In the genomic region with DNA sequence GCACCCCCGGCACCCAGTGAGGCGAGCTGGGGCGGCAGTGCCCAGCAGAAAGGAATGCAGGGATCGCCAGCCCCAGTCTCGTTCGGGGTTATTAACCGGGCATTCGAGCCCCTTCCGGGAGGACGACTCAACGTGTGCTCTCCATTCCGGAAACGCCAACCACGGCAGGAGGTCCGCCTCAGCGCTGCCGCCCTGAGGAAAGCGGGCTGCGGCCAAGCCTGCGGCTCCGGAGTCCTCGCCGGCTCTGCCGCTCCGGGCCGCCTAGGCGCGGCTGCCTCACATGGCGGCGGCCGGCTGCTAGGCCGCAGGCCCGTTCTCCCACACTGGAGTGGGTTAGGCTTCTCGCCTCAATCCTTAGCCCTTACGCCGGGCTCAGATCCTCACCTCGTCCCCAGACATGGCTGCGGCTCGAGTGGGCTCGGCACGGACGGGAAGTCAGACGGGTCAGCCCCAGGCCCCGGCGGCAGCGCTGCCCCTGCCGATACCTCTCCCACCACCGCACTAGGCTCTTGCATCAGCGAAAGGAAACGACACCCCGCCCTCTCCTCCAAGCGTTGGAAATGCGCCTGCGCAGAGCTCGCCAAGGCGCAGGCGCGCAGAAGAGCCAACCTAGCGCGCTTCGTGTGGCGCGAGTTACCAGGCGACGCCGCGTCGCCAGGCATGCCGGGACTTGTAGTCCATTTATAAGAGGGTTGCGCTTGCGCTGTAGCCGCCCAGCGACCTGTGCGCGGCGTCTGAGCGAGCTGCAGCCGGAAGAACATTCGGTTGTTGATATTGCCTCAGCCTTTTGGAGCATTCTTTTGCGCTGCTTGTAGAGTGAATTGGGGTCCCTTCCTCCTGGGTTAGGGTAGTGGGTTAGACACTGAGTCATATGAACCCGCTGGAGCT, we compare ENCODE assay signal across 1 cellular context.
TF ChIP-seq lines count a peak whose summit lies in the region.

Gene EIF2S2, minus strand, starts transcription at position 532 of the 888 bp plus-strand sequence. Its CDS starts 133 bp downstream, at position 399.

TF ChIP-seq in HepG2, 621 proteins besides CTCF, POLR2A, EP300 and RAD21 (continued from another document and continues in another):
- TF ChIP-seq, protein P1, sequence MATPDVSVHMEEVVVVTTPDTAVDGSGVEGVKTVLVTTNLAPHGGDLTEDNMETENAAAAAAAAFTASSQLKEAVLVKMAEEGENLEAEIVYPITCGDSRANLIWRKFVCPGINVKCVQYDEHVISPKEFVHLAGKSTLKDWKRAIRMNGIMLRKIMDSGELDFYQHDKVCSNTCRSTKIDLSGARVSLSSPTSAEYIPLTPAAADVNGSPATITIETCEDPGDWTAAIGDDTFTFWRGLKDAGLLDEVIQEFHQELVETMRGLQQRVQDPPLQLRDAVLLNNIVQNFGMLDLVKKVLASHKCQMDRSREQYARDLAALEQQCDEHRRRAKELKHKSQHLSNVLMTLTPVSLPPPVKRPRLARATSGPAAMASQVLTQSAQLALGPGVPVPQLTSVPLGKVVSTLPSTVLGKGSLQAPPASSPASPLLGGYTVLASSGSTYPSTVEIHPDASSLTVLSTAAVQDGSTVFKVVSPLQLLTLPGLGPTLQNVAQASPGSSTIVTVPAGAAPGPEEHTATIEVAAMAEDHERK (CRISPR knock-in tag; IDR thresholded peaks at IDR 0.05; ENCODE audit: low read depth) = peak; percentile 93
- TF ChIP-seq SUZ12 (IDR thresholded peaks at IDR 0.05; ENCODE audit: low read depth, low read length) (peak; percentile 96), ZNF7 (CRISPR knock-in tag; IDR thresholded peaks at IDR 0.05) (peak; percentile 63), ZFP62 (CRISPR knock-in tag; IDR thresholded peaks at IDR 0.05) (0 out of 2 replicates have a peak, but pooled peaks have one; percentile 89), ZNF317 (CRISPR knock-in tag; IDR thresholded peaks at IDR 0.05) (peak; percentile 84), FOXJ3 (CRISPR knock-in tag; IDR thresholded peaks at IDR 0.05; ENCODE audit: borderline replicate concordance) (peak; percentile 98), ZNF17 (CRISPR knock-in tag; IDR thresholded peaks at IDR 0.05) (no peak; the same call in 1 of the 2 replicates), ZNF589 (CRISPR knock-in tag; conservative IDR thresholded peaks at IDR 0.05) (peak; percentile 92), ZFY (CRISPR knock-in tag; IDR thresholded peaks at IDR 0.05) (peak; percentile 100), ZNF329 (CRISPR knock-in tag; IDR thresholded peaks at IDR 0.05; ENCODE audit: low read depth) (peak; percentile 90; the same call in 1 of the 2 replicates), ZNF414 (CRISPR knock-in tag; IDR thresholded peaks at IDR 0.05) (peak; percentile 99), GPN1 (CRISPR knock-in tag; IDR thresholded peaks at IDR 0.05; ENCODE audit: borderline replicate concordance) (peak; percentile 74), FOXK1 (CRISPR knock-in tag; IDR thresholded peaks at IDR 0.05; ENCODE audit: borderline replicate concordance, low read depth) (peak; percentile 98), NFAT5 (CRISPR knock-in tag; IDR thresholded peaks at IDR 0.05) (peak; percentile 86), KDM6A (CRISPR knock-in tag; IDR thresholded peaks at IDR 0.05; ENCODE audit: low read depth) (0 out of 2 replicates have a peak, but pooled peaks have one; percentile 15), ZNF326 (CRISPR knock-in tag; IDR thresholded peaks at IDR 0.05; ENCODE audit: borderline replicate concordance) (no peak), ZNF780A (CRISPR knock-in tag; IDR thresholded peaks at IDR 0.05) (no peak; the same call in 1 of the 2 replicates), MEF2D (CRISPR knock-in tag; IDR thresholded peaks at IDR 0.05) (peak; percentile 79; the same call in 1 of the 2 replicates), ZBTB20 (CRISPR knock-in tag; IDR thresholded peaks at IDR 0.05; ENCODE audit: borderline replicate concordance, low read depth) (peak; percentile 69; the same call in 1 of the 2 replicates), GRHL1 (CRISPR knock-in tag; conservative IDR thresholded peaks at IDR 0.05) (no peak), PAXIP1 (CRISPR knock-in tag; conservative IDR thresholded peaks at IDR 0.05) (peak; percentile 62), ZNF567 (CRISPR knock-in tag; IDR thresholded peaks at IDR 0.05; ENCODE audit: borderline replicate concordance) (peak; percentile 99), ZIK1 (CRISPR knock-in tag; IDR thresholded peaks at IDR 0.05; ENCODE audit: borderline replicate concordance, low read depth) (peak; percentile 99), KDM5B (CRISPR knock-in tag; IDR thresholded peaks at IDR 0.05; ENCODE audit: borderline replicate concordance) (peak; percentile 97), ZSCAN21 (CRISPR knock-in tag; IDR thresholded peaks at IDR 0.05; ENCODE audit: borderline replicate concordance) (peak; percentile 97), ZBTB7A (CRISPR knock-in tag; IDR thresholded peaks at IDR 0.05) (peak; percentile 46), KLF6 (CRISPR knock-in tag; IDR thresholded peaks at IDR 0.05) (peak; percentile 97), ZNF367 (CRISPR knock-in tag; IDR thresholded peaks at IDR 0.05; ENCODE audit: borderline replicate concordance) (peak; percentile 89; the same call in 1 of the 2 replicates)
- TF ChIP-seq, protein P2, sequence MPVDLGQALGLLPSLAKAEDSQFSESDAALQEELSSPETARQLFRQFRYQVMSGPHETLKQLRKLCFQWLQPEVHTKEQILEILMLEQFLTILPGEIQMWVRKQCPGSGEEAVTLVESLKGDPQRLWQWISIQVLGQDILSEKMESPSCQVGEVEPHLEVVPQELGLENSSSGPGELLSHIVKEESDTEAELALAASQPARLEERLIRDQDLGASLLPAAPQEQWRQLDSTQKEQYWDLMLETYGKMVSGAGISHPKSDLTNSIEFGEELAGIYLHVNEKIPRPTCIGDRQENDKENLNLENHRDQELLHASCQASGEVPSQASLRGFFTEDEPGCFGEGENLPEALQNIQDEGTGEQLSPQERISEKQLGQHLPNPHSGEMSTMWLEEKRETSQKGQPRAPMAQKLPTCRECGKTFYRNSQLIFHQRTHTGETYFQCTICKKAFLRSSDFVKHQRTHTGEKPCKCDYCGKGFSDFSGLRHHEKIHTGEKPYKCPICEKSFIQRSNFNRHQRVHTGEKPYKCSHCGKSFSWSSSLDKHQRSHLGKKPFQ (CRISPR knock-in tag; IDR thresholded peaks at IDR 0.05; ENCODE audit: insufficient replicate concordance) = peak; percentile 88
- TF ChIP-seq, protein P3, sequence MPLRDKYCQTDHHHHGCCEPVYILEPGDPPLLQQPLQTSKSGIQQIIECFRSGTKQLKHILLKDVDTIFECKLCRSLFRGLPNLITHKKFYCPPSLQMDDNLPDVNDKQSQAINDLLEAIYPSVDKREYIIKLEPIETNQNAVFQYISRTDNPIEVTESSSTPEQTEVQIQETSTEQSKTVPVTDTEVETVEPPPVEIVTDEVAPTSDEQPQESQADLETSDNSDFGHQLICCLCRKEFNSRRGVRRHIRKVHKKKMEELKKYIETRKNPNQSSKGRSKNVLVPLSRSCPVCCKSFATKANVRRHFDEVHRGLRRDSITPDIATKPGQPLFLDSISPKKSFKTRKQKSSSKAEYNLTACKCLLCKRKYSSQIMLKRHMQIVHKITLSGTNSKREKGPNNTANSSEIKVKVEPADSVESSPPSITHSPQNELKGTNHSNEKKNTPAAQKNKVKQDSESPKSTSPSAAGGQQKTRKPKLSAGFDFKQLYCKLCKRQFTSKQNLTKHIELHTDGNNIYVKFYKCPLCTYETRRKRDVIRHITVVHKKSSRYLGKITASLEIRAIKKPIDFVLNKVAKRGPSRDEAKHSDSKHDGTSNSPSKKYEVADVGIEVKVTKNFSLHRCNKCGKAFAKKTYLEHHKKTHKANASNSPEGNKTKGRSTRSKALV (CRISPR knock-in tag; IDR thresholded peaks at IDR 0.05) = peak; percentile 96
- TF ChIP-seq, protein P4, sequence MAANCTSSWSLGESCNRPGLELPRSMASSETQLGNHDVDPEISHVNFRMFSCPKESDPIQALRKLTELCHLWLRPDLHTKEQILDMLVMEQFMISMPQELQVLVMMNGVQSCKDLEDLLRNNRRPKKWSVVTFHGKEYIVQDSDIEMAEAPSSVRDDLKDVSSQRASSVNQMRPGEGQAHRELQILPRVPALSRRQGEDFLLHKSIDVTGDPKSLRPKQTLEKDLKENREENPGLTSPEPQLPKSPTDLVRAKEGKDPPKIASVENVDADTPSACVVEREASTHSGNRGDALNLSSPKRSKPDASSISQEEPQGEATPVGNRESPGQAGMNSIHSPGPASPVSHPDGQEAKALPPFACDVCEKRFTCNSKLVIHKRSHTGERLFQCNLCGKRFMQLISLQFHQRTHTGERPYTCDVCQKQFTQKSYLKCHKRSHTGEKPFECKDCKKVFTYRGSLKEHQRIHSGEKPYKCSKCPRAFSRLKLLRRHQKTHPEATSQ (CRISPR knock-in tag; IDR thresholded peaks at IDR 0.05; ENCODE audit: borderline replicate concordance) = peak; percentile 90
- TF ChIP-seq, protein P5, sequence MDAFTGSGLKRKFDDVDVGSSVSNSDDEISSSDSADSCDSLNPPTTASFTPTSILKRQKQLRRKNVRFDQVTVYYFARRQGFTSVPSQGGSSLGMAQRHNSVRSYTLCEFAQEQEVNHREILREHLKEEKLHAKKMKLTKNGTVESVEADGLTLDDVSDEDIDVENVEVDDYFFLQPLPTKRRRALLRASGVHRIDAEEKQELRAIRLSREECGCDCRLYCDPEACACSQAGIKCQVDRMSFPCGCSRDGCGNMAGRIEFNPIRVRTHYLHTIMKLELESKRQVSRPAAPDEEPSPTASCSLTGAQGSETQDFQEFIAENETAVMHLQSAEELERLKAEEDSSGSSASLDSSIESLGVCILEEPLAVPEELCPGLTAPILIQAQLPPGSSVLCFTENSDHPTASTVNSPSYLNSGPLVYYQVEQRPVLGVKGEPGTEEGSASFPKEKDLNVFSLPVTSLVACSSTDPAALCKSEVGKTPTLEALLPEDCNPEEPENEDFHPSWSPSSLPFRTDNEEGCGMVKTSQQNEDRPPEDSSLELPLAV (CRISPR knock-in tag; conservative IDR thresholded peaks at IDR 0.05; ENCODE audit: low read depth) = no peak
